ENCODE assay signal across 1 cellular context in the genomic region with DNA sequence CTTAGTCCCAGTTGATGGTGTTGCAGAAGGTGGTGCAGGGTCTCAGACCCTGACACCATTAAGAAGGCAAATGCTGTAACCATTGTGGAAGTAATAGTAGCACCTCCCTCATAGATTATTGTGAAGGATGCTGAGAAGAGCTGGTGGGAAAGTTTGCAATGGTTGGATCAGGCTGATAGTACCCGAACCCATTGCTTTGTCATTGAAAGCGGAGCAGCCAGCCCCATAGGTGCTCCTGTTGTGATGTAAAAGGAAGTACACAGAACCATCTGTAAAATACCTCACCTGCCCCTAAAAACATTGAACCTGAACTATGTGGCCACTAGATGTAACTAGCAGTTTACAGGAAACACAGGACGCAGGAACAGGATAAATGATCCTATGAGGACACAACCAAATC.
TF ChIP-seq lines count a peak whose summit lies in the region.

No MANE protein-coding gene starts in this region.

TF ChIP-seq in HCT116, 20 proteins besides CTCF, POLR2A, EP300 and RAD21 (continued from another document):
- TF ChIP-seq, protein P1, sequence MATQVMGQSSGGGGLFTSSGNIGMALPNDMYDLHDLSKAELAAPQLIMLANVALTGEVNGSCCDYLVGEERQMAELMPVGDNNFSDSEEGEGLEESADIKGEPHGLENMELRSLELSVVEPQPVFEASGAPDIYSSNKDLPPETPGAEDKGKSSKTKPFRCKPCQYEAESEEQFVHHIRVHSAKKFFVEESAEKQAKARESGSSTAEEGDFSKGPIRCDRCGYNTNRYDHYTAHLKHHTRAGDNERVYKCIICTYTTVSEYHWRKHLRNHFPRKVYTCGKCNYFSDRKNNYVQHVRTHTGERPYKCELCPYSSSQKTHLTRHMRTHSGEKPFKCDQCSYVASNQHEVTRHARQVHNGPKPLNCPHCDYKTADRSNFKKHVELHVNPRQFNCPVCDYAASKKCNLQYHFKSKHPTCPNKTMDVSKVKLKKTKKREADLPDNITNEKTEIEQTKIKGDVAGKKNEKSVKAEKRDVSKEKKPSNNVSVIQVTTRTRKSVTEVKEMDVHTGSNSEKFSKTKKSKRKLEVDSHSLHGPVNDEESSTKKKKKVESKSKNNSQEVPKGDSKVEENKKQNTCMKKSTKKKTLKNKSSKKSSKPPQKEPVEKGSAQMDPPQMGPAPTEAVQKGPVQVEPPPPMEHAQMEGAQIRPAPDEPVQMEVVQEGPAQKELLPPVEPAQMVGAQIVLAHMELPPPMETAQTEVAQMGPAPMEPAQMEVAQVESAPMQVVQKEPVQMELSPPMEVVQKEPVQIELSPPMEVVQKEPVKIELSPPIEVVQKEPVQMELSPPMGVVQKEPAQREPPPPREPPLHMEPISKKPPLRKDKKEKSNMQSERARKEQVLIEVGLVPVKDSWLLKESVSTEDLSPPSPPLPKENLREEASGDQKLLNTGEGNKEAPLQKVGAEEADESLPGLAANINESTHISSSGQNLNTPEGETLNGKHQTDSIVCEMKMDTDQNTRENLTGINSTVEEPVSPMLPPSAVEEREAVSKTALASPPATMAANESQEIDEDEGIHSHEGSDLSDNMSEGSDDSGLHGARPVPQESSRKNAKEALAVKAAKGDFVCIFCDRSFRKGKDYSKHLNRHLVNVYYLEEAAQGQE (IDR thresholded peaks at IDR 0.05; ENCODE audit: low read depth): no peak
- TF ChIP-seq SIN3A (IDR thresholded peaks at IDR 0.05; ENCODE audit: low read depth) (no peak), JUND (IDR thresholded peaks at IDR 0.05) (no peak), FOSL1 (IDR thresholded peaks at IDR 0.05; ENCODE audit: low read depth) (no peak), EZH2 (IDR thresholded peaks at IDR 0.05) (no peak), ZBTB33 (IDR thresholded peaks at IDR 0.05; ENCODE audit: extremely low read depth, insufficient replicate concordance, low read length) (no peak)
